1 cellular context compared by ENCODE assay signal in the genomic region with DNA sequence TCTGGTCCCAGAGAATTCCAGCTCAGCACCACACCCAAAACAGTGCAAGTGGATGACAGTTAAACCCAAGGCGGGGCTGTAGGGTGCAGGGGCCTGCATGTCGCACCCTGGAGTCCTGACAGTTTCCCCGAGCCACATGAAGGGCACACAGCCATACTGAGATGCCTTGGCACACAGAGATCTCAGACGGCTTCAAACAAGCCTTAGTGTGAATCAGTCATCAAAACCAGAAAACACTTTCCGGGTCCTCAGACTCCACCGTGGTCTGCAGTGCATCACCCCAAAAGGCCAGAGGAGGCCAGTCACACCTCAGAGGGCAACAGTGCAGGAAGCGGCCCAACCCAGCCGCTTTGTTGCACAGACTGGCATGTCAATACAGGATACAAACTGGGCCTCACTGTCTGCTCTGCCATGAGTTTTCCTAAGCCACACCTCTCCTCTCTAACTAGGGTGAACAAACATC.
TF ChIP-seq lines count a peak whose summit lies in the region.

No MANE protein-coding gene starts in this region.

TF ChIP-seq in GM23338, 12 proteins besides CTCF, POLR2A, EP300 and RAD21 (continued from another document):
- TF ChIP-seq, protein P1, sequence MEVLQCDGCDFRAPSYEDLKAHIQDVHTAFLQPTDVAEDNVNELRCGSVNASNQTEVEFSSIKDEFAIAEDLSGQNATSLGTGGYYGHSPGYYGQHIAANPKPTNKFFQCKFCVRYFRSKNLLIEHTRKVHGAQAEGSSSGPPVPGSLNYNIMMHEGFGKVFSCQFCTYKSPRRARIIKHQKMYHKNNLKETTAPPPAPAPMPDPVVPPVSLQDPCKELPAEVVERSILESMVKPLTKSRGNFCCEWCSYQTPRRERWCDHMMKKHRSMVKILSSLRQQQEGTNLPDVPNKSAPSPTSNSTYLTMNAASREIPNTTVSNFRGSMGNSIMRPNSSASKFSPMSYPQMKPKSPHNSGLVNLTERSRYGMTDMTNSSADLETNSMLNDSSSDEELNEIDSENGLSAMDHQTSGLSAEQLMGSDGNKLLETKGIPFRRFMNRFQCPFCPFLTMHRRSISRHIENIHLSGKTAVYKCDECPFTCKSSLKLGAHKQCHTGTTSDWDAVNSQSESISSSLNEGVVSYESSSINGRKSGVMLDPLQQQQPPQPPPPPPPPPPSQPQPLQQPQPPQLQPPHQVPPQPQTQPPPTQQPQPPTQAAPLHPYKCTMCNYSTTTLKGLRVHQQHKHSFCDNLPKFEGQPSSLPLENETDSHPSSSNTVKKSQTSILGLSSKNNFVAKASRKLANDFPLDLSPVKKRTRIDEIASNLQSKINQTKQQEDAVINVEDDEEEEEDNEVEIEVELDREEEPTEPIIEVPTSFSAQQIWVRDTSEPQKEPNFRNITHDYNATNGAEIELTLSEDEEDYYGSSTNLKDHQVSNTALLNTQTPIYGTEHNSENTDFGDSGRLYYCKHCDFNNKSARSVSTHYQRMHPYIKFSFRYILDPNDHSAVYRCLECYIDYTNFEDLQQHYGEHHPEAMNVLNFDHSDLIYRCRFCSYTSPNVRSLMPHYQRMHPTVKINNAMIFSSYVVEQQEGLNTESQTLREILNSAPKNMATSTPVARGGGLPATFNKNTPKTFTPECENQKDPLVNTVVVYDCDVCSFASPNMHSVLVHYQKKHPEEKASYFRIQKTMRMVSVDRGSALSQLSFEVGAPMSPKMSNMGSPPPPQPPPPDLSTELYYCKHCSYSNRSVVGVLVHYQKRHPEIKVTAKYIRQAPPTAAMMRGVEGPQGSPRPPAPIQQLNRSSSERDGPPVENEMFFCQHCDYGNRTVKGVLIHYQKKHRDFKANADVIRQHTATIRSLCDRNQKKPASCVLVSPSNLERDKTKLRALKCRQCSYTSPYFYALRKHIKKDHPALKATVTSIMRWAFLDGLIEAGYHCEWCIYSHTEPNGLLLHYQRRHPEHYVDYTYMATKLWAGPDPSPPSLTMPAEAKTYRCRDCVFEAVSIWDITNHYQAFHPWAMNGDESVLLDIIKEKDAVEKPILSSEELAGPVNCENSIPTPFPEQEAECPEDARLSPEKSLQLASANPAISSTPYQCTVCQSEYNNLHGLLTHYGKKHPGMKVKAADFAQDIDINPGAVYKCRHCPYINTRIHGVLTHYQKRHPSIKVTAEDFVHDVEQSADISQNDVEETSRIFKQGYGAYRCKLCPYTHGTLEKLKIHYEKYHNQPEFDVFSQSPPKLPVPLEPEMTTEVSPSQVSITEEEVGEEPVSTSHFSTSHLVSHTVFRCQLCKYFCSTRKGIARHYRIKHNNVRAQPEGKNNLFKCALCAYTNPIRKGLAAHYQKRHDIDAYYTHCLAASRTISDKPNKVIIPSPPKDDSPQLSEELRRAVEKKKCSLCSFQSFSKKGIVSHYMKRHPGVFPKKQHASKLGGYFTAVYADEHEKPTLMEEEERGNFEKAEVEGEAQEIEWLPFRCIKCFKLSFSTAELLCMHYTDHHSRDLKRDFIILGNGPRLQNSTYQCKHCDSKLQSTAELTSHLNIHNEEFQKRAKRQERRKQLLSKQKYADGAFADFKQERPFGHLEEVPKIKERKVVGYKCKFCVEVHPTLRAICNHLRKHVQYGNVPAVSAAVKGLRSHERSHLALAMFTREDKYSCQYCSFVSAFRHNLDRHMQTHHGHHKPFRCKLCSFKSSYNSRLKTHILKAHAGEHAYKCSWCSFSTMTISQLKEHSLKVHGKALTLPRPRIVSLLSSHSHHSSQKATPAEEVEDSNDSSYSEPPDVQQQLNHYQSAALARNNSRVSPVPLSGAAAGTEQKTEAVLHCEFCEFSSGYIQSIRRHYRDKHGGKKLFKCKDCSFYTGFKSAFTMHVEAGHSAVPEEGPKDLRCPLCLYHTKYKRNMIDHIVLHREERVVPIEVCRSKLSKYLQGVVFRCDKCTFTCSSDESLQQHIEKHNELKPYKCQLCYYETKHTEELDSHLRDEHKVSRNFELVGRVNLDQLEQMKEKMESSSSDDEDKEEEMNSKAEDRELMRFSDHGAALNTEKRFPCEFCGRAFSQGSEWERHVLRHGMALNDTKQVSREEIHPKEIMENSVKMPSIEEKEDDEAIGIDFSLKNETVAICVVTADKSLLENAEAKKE (CRISPR knock-in tag; IDR thresholded peaks at IDR 0.05), result no peak
- TF ChIP-seq CREB1 (CRISPR knock-in tag; IDR thresholded peaks at IDR 0.05; ENCODE audit: low read depth), result no peak
- TF ChIP-seq JUNB (IDR thresholded peaks at IDR 0.05; ENCODE audit: unreplicated experiment), result no peak
- TF ChIP-seq ZNF331 (CRISPR knock-in tag; IDR thresholded peaks at IDR 0.05; ENCODE audit: low read depth), result no peak
- TF ChIP-seq EZH2phosphoT487 (IDR thresholded peaks at IDR 0.05; ENCODE audit: unreplicated experiment), result no peak
- no peak for TF ChIP-seq EZH2 (IDR thresholded peaks at IDR 0.05; ENCODE audit: low read depth, unreplicated experiment)
